8 cellular contexts compared by ENCODE assay signal in genomic region chr1:212609701-212610574, GRCh38. TPM values are rescaled to one million over a fixed set of nuclear protein-coding genes. Genes with fewer than 3 reads are reported as not detected.
DNase-seq lines count a peak whose midpoint lies in the region; ATAC-seq and TF ChIP-seq lines count a peak whose summit lies in the region.

No MANE protein-coding gene starts in this region.

- intact Hi-C loops in PC-9 (cut with micrococcal nuclease; ENCODE audit: unreplicated experiment), result loop anchor here (1.0 to 2.0 kb wide), 2 partner anchors 173 to 385 kb away; no protein-coding TSS in a partner anchor

- H3K27me3 ChIP-seq in PC-9 (ENCODE audit: insufficient read depth, low read depth), result peaks cover 45% of the 10 kb centered on the region
- H3K27me3 ChIP-seq in endocrine pancreas (ENCODE audit: control insufficient read depth, insufficient read depth, low read length), result peaks cover 5% of the 10 kb centered on the region
- peaks cover 32% of the 10 kb centered on the region for H3K27me3 ChIP-seq in osteoblast (ENCODE audit: insufficient read depth, low read length)

- POLR2A ChIA-PET in PC-9 (lab: Charles Lee; ENCODE audit: unreplicated experiment), result interaction anchor here (0.5 to 0.7 kb wide), 2 partner anchors 125 to 142 kb away, joined by 4 to 5 read pairs; no protein-coding TSS in a partner anchor

- ATAC-seq in GM18505 (IDR thresholded peaks at IDR 0.05; ENCODE audit: unreplicated experiment), result no peak

- H3K36me3 ChIP-seq in PC-9 (ENCODE audit: low read depth) (no peaks in the 10 kb centered on the region), endocrine pancreas (ENCODE audit: control insufficient read depth, insufficient read depth, low read length) (peaks cover 3% of the 10 kb centered on the region), osteoblast (ENCODE audit: insufficient read depth, low read length) (peaks cover 2% of the 10 kb centered on the region)

- TF ChIP-seq CTCF in PC-9 (conservative IDR thresholded peaks at IDR 0.05) (no peak), osteoblast (IDR thresholded peaks at IDR 0.05; ENCODE audit: extremely low read depth, low read depth, low read length) (no peak)

- H3K9ac ChIP-seq in endocrine pancreas (ENCODE audit: control insufficient read depth, insufficient read depth, low read length), result peak overlapping the region; percentile 79

- H3K9me3 ChIP-seq in PC-9 (ENCODE audit: insufficient read depth, low read depth), result no peaks in the 10 kb centered on the region
- no peaks in the 10 kb centered on the region for H3K9me3 ChIP-seq in endocrine pancreas (ENCODE audit: control insufficient read depth, low read length)
- H3K9me3 ChIP-seq in osteoblast (ENCODE audit: low read depth, low read length), result no peaks in the 10 kb centered on the region

- peak; percentile 59 for DNase-seq in NCI-H748 (lab: John Stamatoyannopoulos, UW; ENCODE audit: unreplicated experiment)
- no peak for DNase-seq in NCI-H748 treated with DMSO at 0.1 percent for 48 hours (lab: John Stamatoyannopoulos, UW)
- no peak for DNase-seq in PC-9
- DNase-seq in osteoblast (ENCODE audit: insufficient read length, low spot score, missing footprints), result peak; percentile 6
- no peak for DNase-seq in germinal center (ENCODE audit: low spot score)
- no peak for DNase-seq in NCI-H446 treated with DMSO at 0.1 percent for 48 hours (lab: John Stamatoyannopoulos, UW)

- H3F3A ChIP-seq in PC-9 (ENCODE audit: insufficient read depth, low read depth), result 0 out of 2 replicates have a peak, but pooled peaks cover 4% of the 10 kb centered on the region

- peaks cover 14% of the 10 kb centered on the region; the same call in 1 of the 2 replicates for H4K20me1 ChIP-seq in PC-9 (ENCODE audit: insufficient read depth)
- H4K20me1 ChIP-seq in osteoblast (ENCODE audit: insufficient read depth, low read length), result peaks cover 4% of the 10 kb centered on the region

- H3K79me2 ChIP-seq in PC-9 (ENCODE audit: low read depth) (no peaks in the 10 kb centered on the region), osteoblast (ENCODE audit: insufficient read depth, low read length) (peaks cover 18% of the 10 kb centered on the region)

- CTCF ChIA-PET in PC-9 (lab: Charles Lee), result interaction anchor here (0.6 to 1.0 kb wide), 4 partner anchors 30 to 142 kb away, joined by 3 to 4 read pairs (median 3); no protein-coding TSS in a partner anchor

- TSS peak; percentile 31 for BruUV-seq in PC-9 (replicated peaks; lab: Mats Ljungman, UMichigan)

- H3K4me1 ChIP-seq in PC-9 (replicated peaks; ENCODE audit: insufficient read depth) (peaks cover 28% of the 10 kb centered on the region), endocrine pancreas (ENCODE audit: control insufficient read depth, insufficient read depth, low read length) (no peaks in the 10 kb centered on the region), osteoblast (ENCODE audit: insufficient read depth, low read length) (peaks cover 52% of the 10 kb centered on the region)

- H3K4me3 ChIP-seq in PC-9 (peak overlapping the region; percentile 96), endocrine pancreas (ENCODE audit: control insufficient read depth, insufficient read depth, low read length) (peak overlapping the region; percentile 79), osteoblast (ENCODE audit: insufficient read depth, low read length) (peak overlapping the region; percentile 85)

- no peaks in the 10 kb centered on the region for H3K9me2 ChIP-seq in PC-9 (ENCODE audit: insufficient read depth)

- H2AFZ ChIP-seq in PC-9, result peak overlapping the region; percentile 77; the same call in 1 of the 2 replicates
- H2AFZ ChIP-seq in osteoblast (ENCODE audit: low read length), result no peak overlapping the region

- peak overlapping the region; percentile 91 for H3K4me2 ChIP-seq in PC-9
- peak overlapping the region; percentile 92 for H3K4me2 ChIP-seq in osteoblast (ENCODE audit: insufficient read depth, low read length)

- H3K27ac ChIP-seq in PC-9 (no peak overlapping the region), osteoblast (ENCODE audit: low read depth, low read length) (peak overlapping the region; percentile 88)

- no peak for TF ChIP-seq POLR2A in GM18505 (IDR thresholded peaks at IDR 0.05; ENCODE audit: borderline replicate concordance, extremely low read depth, insufficient read depth, insufficient read length)

RNA-seq across cellular contexts. Expression of gene ATF3, which starts 1.4 kb away (rescaled TPM):
- total RNA-seq in PC-9 (2021) (10.2 and 10.8 TPM in 2 replicates), osteoblast (3.2 and 3.6 TPM in 2 replicates)

Comparison
In these comparisons a context has a peak if more than half of its experiments do, and no peak if none do; other contexts are left out.
1. DNase-seq: peak in NCI-H748 (single experiment) and osteoblast (single experiment); none in NCI-H748 treated with DMSO at 0.1 percent for 48 hours (single experiment), PC-9 (0 of 2), germinal center (single experiment) and NCI-H446 treated with DMSO at 0.1 percent for 48 hours (single experiment).
2. Peak in every context shown above with its lines, with median percentiles within 50 percentile points of each other: H3K4me3 ChIP-seq.